In the genomic region with DNA sequence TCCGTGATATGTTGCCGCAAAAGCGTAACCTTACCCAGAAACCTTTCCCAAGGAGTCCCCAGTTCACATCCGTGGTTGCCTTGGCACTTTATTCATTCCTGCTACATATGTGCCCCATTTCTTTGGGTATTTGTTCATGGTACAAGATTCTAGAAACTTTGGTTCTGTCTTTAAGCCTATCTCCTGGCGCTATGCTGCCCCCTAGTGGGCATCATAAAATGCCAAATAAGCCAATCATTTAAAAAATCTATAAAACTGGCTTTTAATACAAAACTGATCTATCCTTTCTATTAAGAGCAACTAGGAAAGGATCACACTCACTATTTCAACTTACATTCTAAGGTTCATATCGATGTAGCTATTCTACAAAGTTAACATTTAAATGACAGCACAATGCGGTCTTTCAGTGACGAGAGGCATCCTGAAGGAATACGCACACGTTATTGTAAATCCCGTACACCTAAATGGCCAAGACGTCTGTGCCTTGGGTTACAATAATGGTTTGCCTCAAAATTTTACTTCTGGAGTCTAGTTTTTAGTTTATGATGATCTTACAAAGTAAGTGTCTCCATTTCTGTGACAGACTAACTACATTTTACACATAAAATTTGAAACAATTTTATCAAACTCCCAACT, we compare ENCODE assay signal across 8 cellular contexts. TPM values are rescaled to one million over a fixed set of nuclear protein-coding genes. Genes with fewer than 3 reads are reported as not detected.
DNase-seq lines count a peak whose midpoint lies in the region; ATAC-seq and TF ChIP-seq lines count a peak whose summit lies in the region.

No MANE protein-coding gene starts in this region.

- ATAC-seq in body of pancreas (no peak), HG03432 (IDR thresholded peaks at IDR 0.05; ENCODE audit: unreplicated experiment) (no peak)

- H3K27ac ChIP-seq in body of pancreas, result no peak overlapping the region

- no peak overlapping the region for H3K4me3 ChIP-seq in body of pancreas

- TF ChIP-seq CTCF in body of pancreas (IDR thresholded peaks at IDR 0.05), result peak; percentile 52 to 86 (median 79)

- intact Hi-C loops in body of pancreas (cut with DNase I), result no loop called here

- no peaks in the 10 kb centered on the region for H3K9me3 ChIP-seq in body of pancreas

- WGBS in body of pancreas, 2 donors, result 52 to 56% methylated on average over 12 of the region's 12 CpGs

- H3K36me3 ChIP-seq in body of pancreas (replicated peaks in 1 of 2; ENCODE audit: insufficient read depth in 1 of 2, low read depth in 2 of 2), result no peaks in the 10 kb centered on the region

- no peaks in the 10 kb centered on the region for H3K27me3 ChIP-seq in body of pancreas

- H3K4me1 ChIP-seq in body of pancreas, result no peaks in the 10 kb centered on the region

- TF ChIP-seq POLR2A in body of pancreas (IDR thresholded peaks at IDR 0.05), result no peak

- DNase-seq in DMS53 (lab: John Stamatoyannopoulos, UW) (peak; percentile 52), HuH-7 (ENCODE audit: low spot score) (peak; percentile 42), T-helper 1 cell (peak in 4 of 5 donors; percentile 27 to 55 (median 38)), body of pancreas (peak; percentile 57 to 66 (median 62)), kidney tubule cell (ENCODE audit: low spot score) (peak; percentile 58), HPDE6-E6E7 (ENCODE audit: extremely low spot score) (no peak)
- peak in 2 of 3 experiments; percentile 21 to 45 for DNase-seq in stimulated activated CD4-positive, alpha-beta T cell treated with anti-CD3 and anti-CD28 coated beads, TNF-alpha, amount 100 ng/mL, for 4 hours (ENCODE audit: low read depth in 3 of 3)

RNA-seq across cellular contexts. Expression of a gene that starts 16.2 kb away (rescaled TPM):
- not detected for total RNA-seq in body of pancreas

RNA-seq across cellular contexts. Expression of a gene that starts 47.7 kb away (rescaled TPM):
- 1 to 10 TPM; 3.6 to 4.6 TPM for total RNA-seq in body of pancreas
